ENCODE assay signal across 8 cellular contexts in the genomic region with DNA sequence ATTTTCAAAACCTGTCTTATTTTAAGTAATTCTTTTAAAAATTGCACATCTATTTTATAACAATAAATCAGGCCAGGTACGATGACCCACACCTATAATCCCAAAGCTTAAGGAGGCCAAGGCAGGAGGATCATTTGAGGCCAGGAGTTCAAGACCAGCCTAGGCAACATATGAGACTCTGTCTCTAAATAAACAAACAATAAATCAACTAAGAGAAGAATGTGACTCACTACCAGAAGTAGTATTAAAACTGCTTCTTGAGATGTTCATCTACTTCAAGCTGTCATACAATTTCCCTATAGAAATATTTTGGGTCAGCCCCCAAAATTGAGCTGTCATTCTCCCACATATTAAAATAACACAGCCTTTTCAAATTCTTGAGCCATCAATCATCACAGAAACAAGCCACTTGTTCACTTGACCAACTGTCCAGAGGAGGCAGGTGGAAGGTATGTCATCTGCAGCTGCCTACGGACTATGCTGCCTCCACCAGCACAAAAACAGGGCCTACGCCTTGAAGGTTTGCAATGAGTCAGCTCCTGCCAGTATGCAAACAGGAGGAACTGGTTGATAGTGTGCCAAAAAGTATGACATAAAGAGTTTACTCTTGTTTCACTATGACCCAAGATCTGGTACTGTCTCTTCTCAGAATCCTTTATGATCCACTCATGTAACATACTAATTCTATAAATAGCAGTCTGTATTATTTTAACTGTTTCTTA. TPM values are rescaled to one million over a fixed set of nuclear protein-coding genes. Genes with fewer than 3 reads are reported as not detected.
DNase-seq lines count a peak whose midpoint lies in the region; ATAC-seq lines count a peak whose summit lies in the region.

No MANE protein-coding gene starts in this region.

- POLR2A ChIA-PET in activated CD4-positive, alpha-beta T cell treated with anti-CD3 and anti-CD28 coated beads for 36 hours (lab: Charles Lee): interaction anchor here (0.6 kb wide), 1 partner anchor 1386 kb away, joined by 3 read pairs; no protein-coding TSS in a partner anchor

- DNase-seq in activated CD4-positive, alpha-beta T cell treated with anti-CD3 and anti-CD28 coated beads for 36 hours: peak; percentile 77
- DNase-seq in activated CD4-positive, alpha-beta T cell treated with anti-CD3 and anti-CD28 coated beads, Interleukin-2, amount 50 U/mL, for 4 hours: no peak
- DNase-seq in HCEC 1CT (peak; percentile 93), M059J (ENCODE audit: low read depth) (peak; percentile 89), iPS-NIHi11 (ENCODE audit: low spot score) (peak; percentile 47), stromal cell of bone marrow (ENCODE audit: low read depth) (peak; percentile 59), NCI-H187 treated with DMSO at 0.1 percent for 48 hours (lab: John Stamatoyannopoulos, UW) (no peak)
- DNase-seq in activated T-helper 2 cell treated with anti-CD3 and anti-CD28 coated beads, Interferon-gamma antibody, Interleukin-2, Interleukin-4, amounts not matched to agents 10 μg/mL and 5 μg/mL and 100 μg/mL, durations not matched to agents 14 hours and 24 hours and 36 hours (ENCODE audit: low spot score): peak; percentile 15

- H3K27me3 Mint-ChIP-seq in activated CD4-positive, alpha-beta T cell treated with anti-CD3 and anti-CD28 coated beads for 36 hours: no peaks in the 10 kb centered on the region
- no peaks in the 10 kb centered on the region for H3K27me3 Mint-ChIP-seq in activated T-helper 2 cell treated with anti-CD3 and anti-CD28 coated beads, Interferon-gamma antibody, Interleukin-2, Interleukin-4, amounts not matched to agents 10 μg/mL and 5 μg/mL and 100 μg/mL, durations not matched to agents 14 hours and 24 hours and 36 hours (ENCODE audit: low read depth)

- H3K9me3 Mint-ChIP-seq in activated CD4-positive, alpha-beta T cell treated with anti-CD3 and anti-CD28 coated beads for 36 hours (ENCODE audit: low read depth): no peaks in the 10 kb centered on the region
- no peaks in the 10 kb centered on the region for H3K9me3 Mint-ChIP-seq in activated T-helper 2 cell treated with anti-CD3 and anti-CD28 coated beads, Interferon-gamma antibody, Interleukin-2, Interleukin-4, amounts not matched to agents 10 μg/mL and 5 μg/mL and 100 μg/mL, durations not matched to agents 14 hours and 24 hours and 36 hours

- ATAC-seq in activated CD4-positive, alpha-beta T cell treated with anti-CD3 and anti-CD28 coated beads for 36 hours: peak; percentile 98

- H3K4me3 Mint-ChIP-seq in activated CD4-positive, alpha-beta T cell treated with anti-CD3 and anti-CD28 coated beads for 36 hours: no peak overlapping the region
- H3K4me3 Mint-ChIP-seq in activated T-helper 2 cell treated with anti-CD3 and anti-CD28 coated beads, Interferon-gamma antibody, Interleukin-2, Interleukin-4, amounts not matched to agents 10 μg/mL and 5 μg/mL and 100 μg/mL, durations not matched to agents 14 hours and 24 hours and 36 hours (ENCODE audit: low read depth): no peak overlapping the region

- peaks cover 54% of the 10 kb centered on the region for H3K36me3 Mint-ChIP-seq in activated CD4-positive, alpha-beta T cell treated with anti-CD3 and anti-CD28 coated beads for 36 hours (ENCODE audit: low read depth)
- H3K36me3 Mint-ChIP-seq in activated T-helper 2 cell treated with anti-CD3 and anti-CD28 coated beads, Interferon-gamma antibody, Interleukin-2, Interleukin-4, amounts not matched to agents 10 μg/mL and 5 μg/mL and 100 μg/mL, durations not matched to agents 14 hours and 24 hours and 36 hours (ENCODE audit: low read depth): peaks cover 63% of the 10 kb centered on the region

- H3K27ac Mint-ChIP-seq in activated CD4-positive, alpha-beta T cell treated with anti-CD3 and anti-CD28 coated beads for 36 hours: peak overlapping the region; percentile 82
- H3K27ac Mint-ChIP-seq in activated T-helper 2 cell treated with anti-CD3 and anti-CD28 coated beads, Interferon-gamma antibody, Interleukin-2, Interleukin-4, amounts not matched to agents 10 μg/mL and 5 μg/mL and 100 μg/mL, durations not matched to agents 14 hours and 24 hours and 36 hours: peak overlapping the region; percentile 65

- intact Hi-C loops in activated CD4-positive, alpha-beta T cell treated with anti-CD3 and anti-CD28 coated beads for 36 hours (cut with DNase I, micrococcal nuclease): loop anchor here in 1 of 2 experiments (1.0 to 5.0 kb wide), 2 partner anchors 33 to 397 kb away; a partner anchor contains a TSS
- intact Hi-C loops in activated T-helper 2 cell treated with anti-CD3 and anti-CD28 coated beads, Interferon-gamma antibody, Interleukin-2, Interleukin-4, amounts not matched to agents 10 μg/mL and 5 μg/mL and 100 μg/mL, durations not matched to agents 14 hours and 24 hours and 36 hours (cut with micrococcal nuclease): no loop called here

- CTCF ChIA-PET in activated CD4-positive, alpha-beta T cell treated with anti-CD3 and anti-CD28 coated beads for 36 hours (lab: Charles Lee): interaction anchor here (0.5 to 2.4 kb wide), 6 partner anchors 12 to 689 kb away, joined by 3 to 7 read pairs (median 4); no protein-coding TSS in a partner anchor

- peaks cover 27% of the 10 kb centered on the region for H3K4me1 Mint-ChIP-seq in activated CD4-positive, alpha-beta T cell treated with anti-CD3 and anti-CD28 coated beads for 36 hours
- H3K4me1 Mint-ChIP-seq in activated T-helper 2 cell treated with anti-CD3 and anti-CD28 coated beads, Interferon-gamma antibody, Interleukin-2, Interleukin-4, amounts not matched to agents 10 μg/mL and 5 μg/mL and 100 μg/mL, durations not matched to agents 14 hours and 24 hours and 36 hours (ENCODE audit: low read depth): peaks cover 14% of the 10 kb centered on the region

RNA-seq across cellular contexts. Expression of a gene that starts 33.6 kb away (rescaled TPM):
- total RNA-seq in activated CD4-positive, alpha-beta T cell treated with anti-CD3 and anti-CD28 coated beads for 36 hours: 10 to 100 TPM; 22.7 to 24.4 TPM
- 15.0 and 17.5 TPM in 2 replicates for total RNA-seq in M059J (2014; rRNA removed; shearing (Covaris generic))
- total RNA-seq in activated T-helper 2 cell treated with anti-CD3 and anti-CD28 coated beads, Interferon-gamma antibody, Interleukin-2, Interleukin-4, amounts not matched to agents 10 μg/mL and 5 μg/mL and 100 μg/mL, durations not matched to agents 14 hours and 24 hours and 36 hours: 24.7 and 26.1 TPM in 2 replicates

Comparison
In these comparisons a context has a peak if more than half of its experiments do, and no peak if none do; other contexts are left out.
1. DNase-seq: peak in activated CD4-positive, alpha-beta T cell treated with anti-CD3 and anti-CD28 coated beads for 36 hours (single experiment), HCEC 1CT (single experiment), M059J (single experiment), activated T-helper 2 cell treated with anti-CD3 and anti-CD28 coated beads, Interferon-gamma antibody, Interleukin-2, Interleukin-4, amounts not matched to agents 10 μg/mL and 5 μg/mL and 100 μg/mL, durations not matched to agents 14 hours and 24 hours and 36 hours (single experiment), iPS-NIHi11 (single experiment) and stromal cell of bone marrow (single experiment); none in activated CD4-positive, alpha-beta T cell treated with anti-CD3 and anti-CD28 coated beads, Interleukin-2, amount 50 U/mL, for 4 hours (0 of 2) and NCI-H187 treated with DMSO at 0.1 percent for 48 hours (single experiment).